ENCODE assay signal across 1 cellular context in the genomic region with DNA sequence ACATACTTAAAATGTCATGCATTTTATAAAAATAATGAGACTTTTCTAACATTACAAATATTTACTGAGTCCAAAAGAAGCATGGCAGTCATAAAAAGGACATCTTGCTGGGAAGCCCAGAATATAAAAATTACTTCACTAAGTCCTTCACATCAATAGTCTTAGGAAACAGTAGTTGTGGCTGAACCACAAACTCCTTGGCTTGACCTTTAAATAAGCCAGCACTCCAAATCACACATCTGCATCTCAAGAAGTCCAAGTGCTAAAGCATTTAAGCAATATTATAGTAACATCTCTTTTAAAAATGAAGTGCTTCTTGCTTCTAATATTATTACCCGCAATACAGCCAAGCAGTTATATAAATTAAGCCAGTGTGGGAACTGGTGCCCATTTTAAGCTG.
TF ChIP-seq lines count a peak whose summit lies in the region.

No MANE protein-coding gene starts in this region.

TF ChIP-seq in WTC11, 78 proteins besides CTCF, POLR2A, EP300 and RAD21 (continued from another document):
- TF ChIP-seq NR3C1 (CRISPR knock-in tag; conservative IDR thresholded peaks at IDR 0.05; ENCODE audit: low read depth) (no peak), FOXJ3 (CRISPR knock-in tag; IDR thresholded peaks at IDR 0.05; ENCODE audit: borderline replicate concordance) (no peak), IRF2 (CRISPR knock-in tag; IDR thresholded peaks at IDR 0.05; ENCODE audit: borderline replicate concordance, low read depth) (no peak), NFE2L1 (CRISPR knock-in tag; IDR thresholded peaks at IDR 0.05) (no peak), JUN (CRISPR knock-in tag; IDR thresholded peaks at IDR 0.05) (no peak), SMAD3 (CRISPR knock-in tag; IDR thresholded peaks at IDR 0.05; ENCODE audit: borderline replicate concordance) (no peak)
- TF ChIP-seq, protein P1, sequence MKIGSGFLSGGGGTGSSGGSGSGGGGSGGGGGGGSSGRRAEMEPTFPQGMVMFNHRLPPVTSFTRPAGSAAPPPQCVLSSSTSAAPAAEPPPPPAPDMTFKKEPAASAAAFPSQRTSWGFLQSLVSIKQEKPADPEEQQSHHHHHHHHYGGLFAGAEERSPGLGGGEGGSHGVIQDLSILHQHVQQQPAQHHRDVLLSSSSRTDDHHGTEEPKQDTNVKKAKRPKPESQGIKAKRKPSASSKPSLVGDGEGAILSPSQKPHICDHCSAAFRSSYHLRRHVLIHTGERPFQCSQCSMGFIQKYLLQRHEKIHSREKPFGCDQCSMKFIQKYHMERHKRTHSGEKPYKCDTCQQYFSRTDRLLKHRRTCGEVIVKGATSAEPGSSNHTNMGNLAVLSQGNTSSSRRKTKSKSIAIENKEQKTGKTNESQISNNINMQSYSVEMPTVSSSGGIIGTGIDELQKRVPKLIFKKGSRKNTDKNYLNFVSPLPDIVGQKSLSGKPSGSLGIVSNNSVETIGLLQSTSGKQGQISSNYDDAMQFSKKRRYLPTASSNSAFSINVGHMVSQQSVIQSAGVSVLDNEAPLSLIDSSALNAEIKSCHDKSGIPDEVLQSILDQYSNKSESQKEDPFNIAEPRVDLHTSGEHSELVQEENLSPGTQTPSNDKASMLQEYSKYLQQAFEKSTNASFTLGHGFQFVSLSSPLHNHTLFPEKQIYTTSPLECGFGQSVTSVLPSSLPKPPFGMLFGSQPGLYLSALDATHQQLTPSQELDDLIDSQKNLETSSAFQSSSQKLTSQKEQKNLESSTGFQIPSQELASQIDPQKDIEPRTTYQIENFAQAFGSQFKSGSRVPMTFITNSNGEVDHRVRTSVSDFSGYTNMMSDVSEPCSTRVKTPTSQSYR (CRISPR knock-in tag; IDR thresholded peaks at IDR 0.05): no peak
- TF ChIP-seq, protein P2, sequence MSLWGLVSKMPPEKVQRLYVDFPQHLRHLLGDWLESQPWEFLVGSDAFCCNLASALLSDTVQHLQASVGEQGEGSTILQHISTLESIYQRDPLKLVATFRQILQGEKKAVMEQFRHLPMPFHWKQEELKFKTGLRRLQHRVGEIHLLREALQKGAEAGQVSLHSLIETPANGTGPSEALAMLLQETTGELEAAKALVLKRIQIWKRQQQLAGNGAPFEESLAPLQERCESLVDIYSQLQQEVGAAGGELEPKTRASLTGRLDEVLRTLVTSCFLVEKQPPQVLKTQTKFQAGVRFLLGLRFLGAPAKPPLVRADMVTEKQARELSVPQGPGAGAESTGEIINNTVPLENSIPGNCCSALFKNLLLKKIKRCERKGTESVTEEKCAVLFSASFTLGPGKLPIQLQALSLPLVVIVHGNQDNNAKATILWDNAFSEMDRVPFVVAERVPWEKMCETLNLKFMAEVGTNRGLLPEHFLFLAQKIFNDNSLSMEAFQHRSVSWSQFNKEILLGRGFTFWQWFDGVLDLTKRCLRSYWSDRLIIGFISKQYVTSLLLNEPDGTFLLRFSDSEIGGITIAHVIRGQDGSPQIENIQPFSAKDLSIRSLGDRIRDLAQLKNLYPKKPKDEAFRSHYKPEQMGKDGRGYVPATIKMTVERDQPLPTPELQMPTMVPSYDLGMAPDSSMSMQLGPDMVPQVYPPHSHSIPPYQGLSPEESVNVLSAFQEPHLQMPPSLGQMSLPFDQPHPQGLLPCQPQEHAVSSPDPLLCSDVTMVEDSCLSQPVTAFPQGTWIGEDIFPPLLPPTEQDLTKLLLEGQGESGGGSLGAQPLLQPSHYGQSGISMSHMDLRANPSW (CRISPR knock-in tag; conservative IDR thresholded peaks at IDR 0.05; ENCODE audit: low read depth): no peak
- TF ChIP-seq, protein P3, sequence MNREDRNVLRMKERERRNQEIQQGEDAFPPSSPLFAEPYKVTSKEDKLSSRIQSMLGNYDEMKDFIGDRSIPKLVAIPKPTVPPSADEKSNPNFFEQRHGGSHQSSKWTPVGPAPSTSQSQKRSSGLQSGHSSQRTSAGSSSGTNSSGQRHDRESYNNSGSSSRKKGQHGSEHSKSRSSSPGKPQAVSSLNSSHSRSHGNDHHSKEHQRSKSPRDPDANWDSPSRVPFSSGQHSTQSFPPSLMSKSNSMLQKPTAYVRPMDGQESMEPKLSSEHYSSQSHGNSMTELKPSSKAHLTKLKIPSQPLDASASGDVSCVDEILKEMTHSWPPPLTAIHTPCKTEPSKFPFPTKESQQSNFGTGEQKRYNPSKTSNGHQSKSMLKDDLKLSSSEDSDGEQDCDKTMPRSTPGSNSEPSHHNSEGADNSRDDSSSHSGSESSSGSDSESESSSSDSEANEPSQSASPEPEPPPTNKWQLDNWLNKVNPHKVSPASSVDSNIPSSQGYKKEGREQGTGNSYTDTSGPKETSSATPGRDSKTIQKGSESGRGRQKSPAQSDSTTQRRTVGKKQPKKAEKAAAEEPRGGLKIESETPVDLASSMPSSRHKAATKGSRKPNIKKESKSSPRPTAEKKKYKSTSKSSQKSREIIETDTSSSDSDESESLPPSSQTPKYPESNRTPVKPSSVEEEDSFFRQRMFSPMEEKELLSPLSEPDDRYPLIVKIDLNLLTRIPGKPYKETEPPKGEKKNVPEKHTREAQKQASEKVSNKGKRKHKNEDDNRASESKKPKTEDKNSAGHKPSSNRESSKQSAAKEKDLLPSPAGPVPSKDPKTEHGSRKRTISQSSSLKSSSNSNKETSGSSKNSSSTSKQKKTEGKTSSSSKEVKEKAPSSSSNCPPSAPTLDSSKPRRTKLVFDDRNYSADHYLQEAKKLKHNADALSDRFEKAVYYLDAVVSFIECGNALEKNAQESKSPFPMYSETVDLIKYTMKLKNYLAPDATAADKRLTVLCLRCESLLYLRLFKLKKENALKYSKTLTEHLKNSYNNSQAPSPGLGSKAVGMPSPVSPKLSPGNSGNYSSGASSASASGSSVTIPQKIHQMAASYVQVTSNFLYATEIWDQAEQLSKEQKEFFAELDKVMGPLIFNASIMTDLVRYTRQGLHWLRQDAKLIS (CRISPR knock-in tag; IDR thresholded peaks at IDR 0.05; ENCODE audit: borderline replicate concordance): no peak
- TF ChIP-seq, protein P4, sequence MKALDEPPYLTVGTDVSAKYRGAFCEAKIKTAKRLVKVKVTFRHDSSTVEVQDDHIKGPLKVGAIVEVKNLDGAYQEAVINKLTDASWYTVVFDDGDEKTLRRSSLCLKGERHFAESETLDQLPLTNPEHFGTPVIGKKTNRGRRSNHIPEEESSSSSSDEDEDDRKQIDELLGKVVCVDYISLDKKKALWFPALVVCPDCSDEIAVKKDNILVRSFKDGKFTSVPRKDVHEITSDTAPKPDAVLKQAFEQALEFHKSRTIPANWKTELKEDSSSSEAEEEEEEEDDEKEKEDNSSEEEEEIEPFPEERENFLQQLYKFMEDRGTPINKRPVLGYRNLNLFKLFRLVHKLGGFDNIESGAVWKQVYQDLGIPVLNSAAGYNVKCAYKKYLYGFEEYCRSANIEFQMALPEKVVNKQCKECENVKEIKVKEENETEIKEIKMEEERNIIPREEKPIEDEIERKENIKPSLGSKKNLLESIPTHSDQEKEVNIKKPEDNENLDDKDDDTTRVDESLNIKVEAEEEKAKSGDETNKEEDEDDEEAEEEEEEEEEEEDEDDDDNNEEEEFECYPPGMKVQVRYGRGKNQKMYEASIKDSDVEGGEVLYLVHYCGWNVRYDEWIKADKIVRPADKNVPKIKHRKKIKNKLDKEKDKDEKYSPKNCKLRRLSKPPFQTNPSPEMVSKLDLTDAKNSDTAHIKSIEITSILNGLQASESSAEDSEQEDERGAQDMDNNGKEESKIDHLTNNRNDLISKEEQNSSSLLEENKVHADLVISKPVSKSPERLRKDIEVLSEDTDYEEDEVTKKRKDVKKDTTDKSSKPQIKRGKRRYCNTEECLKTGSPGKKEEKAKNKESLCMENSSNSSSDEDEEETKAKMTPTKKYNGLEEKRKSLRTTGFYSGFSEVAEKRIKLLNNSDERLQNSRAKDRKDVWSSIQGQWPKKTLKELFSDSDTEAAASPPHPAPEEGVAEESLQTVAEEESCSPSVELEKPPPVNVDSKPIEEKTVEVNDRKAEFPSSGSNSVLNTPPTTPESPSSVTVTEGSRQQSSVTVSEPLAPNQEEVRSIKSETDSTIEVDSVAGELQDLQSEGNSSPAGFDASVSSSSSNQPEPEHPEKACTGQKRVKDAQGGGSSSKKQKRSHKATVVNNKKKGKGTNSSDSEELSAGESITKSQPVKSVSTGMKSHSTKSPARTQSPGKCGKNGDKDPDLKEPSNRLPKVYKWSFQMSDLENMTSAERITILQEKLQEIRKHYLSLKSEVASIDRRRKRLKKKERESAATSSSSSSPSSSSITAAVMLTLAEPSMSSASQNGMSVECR (CRISPR knock-in tag; IDR thresholded peaks at IDR 0.05; ENCODE audit: borderline replicate concordance): no peak
- TF ChIP-seq, protein P5, sequence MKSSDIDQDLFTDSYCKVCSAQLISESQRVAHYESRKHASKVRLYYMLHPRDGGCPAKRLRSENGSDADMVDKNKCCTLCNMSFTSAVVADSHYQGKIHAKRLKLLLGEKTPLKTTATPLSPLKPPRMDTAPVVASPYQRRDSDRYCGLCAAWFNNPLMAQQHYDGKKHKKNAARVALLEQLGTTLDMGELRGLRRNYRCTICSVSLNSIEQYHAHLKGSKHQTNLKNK (CRISPR knock-in tag; IDR thresholded peaks at IDR 0.05): no peak
- TF ChIP-seq, protein P6, sequence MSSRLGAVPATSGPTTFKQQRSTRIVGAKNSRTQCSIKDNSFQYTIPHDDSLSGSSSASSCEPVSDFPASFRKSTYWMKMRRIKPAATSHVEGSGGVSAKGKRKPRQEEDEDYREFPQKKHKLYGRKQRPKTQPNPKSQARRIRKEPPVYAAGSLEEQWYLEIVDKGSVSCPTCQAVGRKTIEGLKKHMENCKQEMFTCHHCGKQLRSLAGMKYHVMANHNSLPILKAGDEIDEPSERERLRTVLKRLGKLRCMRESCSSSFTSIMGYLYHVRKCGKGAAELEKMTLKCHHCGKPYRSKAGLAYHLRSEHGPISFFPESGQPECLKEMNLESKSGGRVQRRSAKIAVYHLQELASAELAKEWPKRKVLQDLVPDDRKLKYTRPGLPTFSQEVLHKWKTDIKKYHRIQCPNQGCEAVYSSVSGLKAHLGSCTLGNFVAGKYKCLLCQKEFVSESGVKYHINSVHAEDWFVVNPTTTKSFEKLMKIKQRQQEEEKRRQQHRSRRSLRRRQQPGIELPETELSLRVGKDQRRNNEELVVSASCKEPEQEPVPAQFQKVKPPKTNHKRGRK (CRISPR knock-in tag; IDR thresholded peaks at IDR 0.05; ENCODE audit: borderline replicate concordance): no peak
